In the genomic region with DNA sequence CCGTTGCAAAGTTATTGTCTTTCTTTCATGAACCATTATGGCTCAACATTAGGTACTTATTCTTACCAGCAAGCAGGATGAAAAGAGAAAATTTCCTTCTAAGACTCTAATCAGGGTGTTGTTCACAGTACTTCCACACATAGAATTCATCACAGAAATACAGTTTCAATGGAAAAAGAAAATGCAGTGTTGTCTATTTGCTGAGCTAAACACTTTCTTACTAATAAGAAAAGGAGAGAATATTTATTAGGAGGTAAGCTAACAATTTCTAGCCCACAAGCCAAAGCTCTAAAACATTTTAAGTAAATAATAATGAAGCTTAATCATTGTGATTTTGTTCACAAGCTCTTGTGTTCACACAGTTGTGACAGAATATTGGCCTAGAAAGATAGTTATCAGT, we compare ENCODE assay signal across 22 cellular contexts.
DNase-seq lines count a peak whose midpoint lies in the region; ATAC-seq and TF ChIP-seq lines count a peak whose summit lies in the region.
"Had no signal": no experiment of that assay in that cellular context is flagged by ENCODE, and none has a peak within 500 bp of the region (broad histone marks: within the 10 kb centered on the region; RNA-seq: fewer than 3 reads in every experiment).

No MANE protein-coding gene starts in this region.

- H3K9me1 ChIP-seq in IMR-90 (ENCODE audit: insufficient read depth, low read length), result no peaks in the 10 kb centered on the region

- H3K23ac ChIP-seq in IMR-90 (ENCODE audit: low read depth, low read length), result no peak overlapping the region

- no peak for TF ChIP-seq RAD21 in IMR-90 (IDR thresholded peaks at IDR 0.05; ENCODE audit: low read length)

- no CpG with 5 or more reads among the region's 1 CpG for WGBS in IMR-90 (ENCODE audit: extremely low coverage in 2 of 2, insufficient read length in 1 of 2), 2 experiments

- no peak overlapping the region for H2BK20ac ChIP-seq in IMR-90 (ENCODE audit: low read depth, low read length)

- no peak for ATAC-seq in IMR-90 (ENCODE audit: low read depth)
- ATAC-seq: GM12878 had no signal

- dilution Hi-C loops in IMR-90 (cut with HindIII; ENCODE audit: low sequenced_read_pairs, unreplicated experiment), result no loop called here

- CTCF ChIA-PET in IMR-90 (lab: Yijun Ruan, JAX), result interaction anchor here (1.3 kb wide), 1 partner anchor 10 kb away, joined by 3 read pairs; no protein-coding TSS in a partner anchor

- H2AK5ac ChIP-seq in IMR-90 (ENCODE audit: low read depth, low read length), result no peak overlapping the region

- H3K36me3 ChIP-seq in IMR-90 (ENCODE audit: control insufficient read depth, insufficient read depth, low read length), result no peaks in the 10 kb centered on the region
- no peaks in the 10 kb centered on the region for H3K36me3 ChIP-seq in osteoblast (ENCODE audit: insufficient read depth, low read length)
- H3K36me3 ChIP-seq: BE2C, BLaER1 had no signal

- intact Hi-C loops in IMR-90 (cut with micrococcal nuclease), result no loop called here

- no peak overlapping the region for H3K9ac ChIP-seq in IMR-90 (ENCODE audit: low read depth, low read length)
- H3K9ac ChIP-seq: BLaER1 had no signal

- H3K14ac ChIP-seq in IMR-90 (replicated peaks; ENCODE audit: low read depth, low read length), result no peak overlapping the region

- BruUV-seq in IMR-90 (replicated peaks; lab: Mats Ljungman, UMichigan), result no TSS peak

- no peaks in the 10 kb centered on the region for H3K4me1 ChIP-seq in IMR-90 (ENCODE audit: control insufficient read depth, insufficient read depth, low read length)
- no peaks in the 10 kb centered on the region for H3K4me1 ChIP-seq in osteoblast (ENCODE audit: insufficient read depth, low read length)
- H3K4me1 ChIP-seq: BE2C, BLaER1 had no signal

- H3K9me3 ChIP-seq in IMR-90 (ENCODE audit: control insufficient read depth, insufficient read depth, low read length), result no peaks in the 10 kb centered on the region
- H3K9me3 ChIP-seq in osteoblast (ENCODE audit: low read depth, low read length), result no peaks in the 10 kb centered on the region
- H3K9me3 ChIP-seq: BE2C, BLaER1 had no signal

- in situ Hi-C loops in IMR-90 (cut with MboI; ENCODE audit: low sequenced_read_pairs), result no loop called here

- no peak overlapping the region for H3K4ac ChIP-seq in IMR-90 (ENCODE audit: low read depth, low read length)

- no peak overlapping the region for H2BK15ac ChIP-seq in IMR-90 (ENCODE audit: low read depth, low read length)

- H4K91ac ChIP-seq in IMR-90 (ENCODE audit: insufficient read depth, low read depth, low read length), result no peak overlapping the region

- no peak overlapping the region for H4K8ac ChIP-seq in IMR-90 (ENCODE audit: low read depth in 2 of 2, low read length in 2 of 2)

- no peaks in the 10 kb centered on the region for H3K79me1 ChIP-seq in IMR-90 (ENCODE audit: low read depth in 1 of 2, low read length in 2 of 2)

- H2BK120ac ChIP-seq in IMR-90 (ENCODE audit: low read depth, low read length), result no peak overlapping the region

- TF ChIP-seq CTCF in IMR-90 (conservative IDR thresholded peaks at IDR 0.05; ENCODE audit: low read depth, low read length), result no peak
- no peak for TF ChIP-seq CTCF in LNCaP clone FGC (IDR thresholded peaks at IDR 0.05; ENCODE audit: control insufficient read depth, extremely low read depth, insufficient read depth)
- TF ChIP-seq CTCF in osteoblast (IDR thresholded peaks at IDR 0.05; ENCODE audit: extremely low read depth, low read depth, low read length), result no peak

- H3K4me2 ChIP-seq in IMR-90 (ENCODE audit: low read depth, low read length) (no peak overlapping the region), osteoblast (ENCODE audit: insufficient read depth, low read length) (no peak overlapping the region)
- H3K4me2 ChIP-seq: BLaER1 had no signal

- no peak overlapping the region for H2AFZ ChIP-seq in IMR-90 (replicated peaks; ENCODE audit: low read length, poor library complexity)
- no peak overlapping the region for H2AFZ ChIP-seq in osteoblast (ENCODE audit: low read length)

- DNase-seq in IMR-90 (no peak), LNCaP clone FGC (ENCODE audit: low read depth) (peak; percentile 38), osteoblast (ENCODE audit: insufficient read length, low spot score, missing footprints) (peak; percentile 15), hypothalamus (lab: John Stamatoyannopoulos, UW) (no peak), NCI-H1048 (lab: John Stamatoyannopoulos, UW) (no peak)
- DNase-seq: 8988T; ACHN; BE2C; C1 segment of cervical spinal cord; CD4-positive, alpha-beta memory T cell; CD4-positive, CD25-positive, alpha-beta regulatory T cell; CD8-positive, alpha-beta memory T cell; COR-L47; DMS 273 treated with DMSO at 0.1 percent for 48 hours; DMS153; DMS53; DMS79; DND-41; EL; GDM1 had no signal

- no peak for TF ChIP-seq POLR2A in IMR-90 (IDR thresholded peaks at IDR 0.05; ENCODE audit: low read depth, low read length)

- POLR2A ChIA-PET in IMR-90 (lab: Charles Lee; ENCODE audit: unreplicated experiment), result no interaction called here

- no peak overlapping the region for H2AK9ac ChIP-seq in IMR-90 (replicated peaks; ENCODE audit: low read depth, low read length, poor library complexity)

- no peak overlapping the region for H3K18ac ChIP-seq in IMR-90 (ENCODE audit: low read depth, low read length)

- no peak overlapping the region for H4K5ac ChIP-seq in IMR-90 (ENCODE audit: low read depth, low read length)

- H3K79me2 ChIP-seq in osteoblast (ENCODE audit: insufficient read depth, low read length), result no peaks in the 10 kb centered on the region

- H3K27me3 ChIP-seq in IMR-90 (ENCODE audit: control insufficient read depth, insufficient read depth, low read length), result no peaks in the 10 kb centered on the region
- H3K27me3 ChIP-seq in osteoblast (ENCODE audit: insufficient read depth, low read length), result no peaks in the 10 kb centered on the region
- H3K27me3 ChIP-seq: BE2C, BLaER1 had no signal

- no peak overlapping the region for H3K56ac ChIP-seq in IMR-90 (ENCODE audit: extremely low read depth, insufficient read depth, low read length)

- H4K20me1 ChIP-seq in IMR-90 (ENCODE audit: insufficient read depth, low read length), result no peaks in the 10 kb centered on the region
- no peaks in the 10 kb centered on the region for H4K20me1 ChIP-seq in osteoblast (ENCODE audit: insufficient read depth, low read length)
- H4K20me1 ChIP-seq: BLaER1 had no signal

- no peak overlapping the region for H3K4me3 ChIP-seq in IMR-90 (ENCODE audit: insufficient read depth, low read depth, low read length)
- no peak overlapping the region for H3K4me3 ChIP-seq in LNCaP clone FGC (ENCODE audit: low read depth, low read length)
- H3K4me3 ChIP-seq in osteoblast (ENCODE audit: insufficient read depth, low read length), result no peak overlapping the region
- H3K4me3 ChIP-seq: BLaER1, GM12878 had no signal

- H2BK5ac ChIP-seq in IMR-90 (ENCODE audit: low read depth, low read length, poor library complexity, severe bottlenecking), result no peak overlapping the region

- H3K27ac ChIP-seq in IMR-90 (ENCODE audit: insufficient read depth, low read length) (no peak overlapping the region), osteoblast (ENCODE audit: low read depth, low read length) (no peak overlapping the region)
- H3K27ac ChIP-seq: BLaER1 had no signal

TF ChIP-seq in IMR-90, 13 proteins besides CTCF, POLR2A, EP300 and RAD21:
- TF ChIP-seq NFE2L2 (IDR thresholded peaks at IDR 0.05; ENCODE audit: low read depth, low read length) (no peak), MAFK (IDR thresholded peaks at IDR 0.05; ENCODE audit: low read depth, low read length) (peak; percentile 81)
TF ChIP-seq in IMR-90: peak in this region for 1.

Comparison
In these comparisons a context has a peak if more than half of its experiments do, and no peak if none do; other contexts are left out.
1. DNase-seq: peak in LNCaP clone FGC (single experiment) and osteoblast (single experiment); none in IMR-90 (single experiment), hypothalamus (0 of 51) and NCI-H1048 (single experiment).